ENCODE assay signal across 9 cellular contexts in genomic region chr7:46678421-46678820, GRCh38.
"Had no signal": no experiment of that assay in that cellular context is flagged by ENCODE, and none has a peak within 500 bp of the region (broad histone marks: within the 10 kb centered on the region; RNA-seq: fewer than 3 reads in every experiment).

No MANE protein-coding gene starts in this region.

- H3K9ac ChIP-seq: GM23248 had no signal

- H3K4me2 ChIP-seq: GM23338 had no signal

- ATAC-seq: GM23338, HCT116 had no signal

- H3K4me3 ChIP-seq: GM23248, GM23338, HAP-1 had no signal

- H3K9me3 ChIP-seq: HAP-1 had no signal

- H3K36me3 ChIP-seq: HAP-1 had no signal

- H3K27ac ChIP-seq: GM23248 had no signal

- DNase-seq: GM23248, GOT3, H7, H9, HCEC 1CT, HFFc6 had no signal

- H3K4me1 ChIP-seq: HAP-1 had no signal

- H2AFZ ChIP-seq: GM23248, GM23338 had no signal
